Comparison of ENCODE assay signal across 2 cellular contexts in genomic region chr14:77245820-77246219, GRCh38.
TF ChIP-seq lines count a peak whose summit lies in the region.

No MANE protein-coding gene starts in this region.

TF ChIP-seq in HCT116, 20 proteins besides CTCF, POLR2A, EP300 and RAD21 (continued from another document):
- TF ChIP-seq ZBTB33 (IDR thresholded peaks at IDR 0.05; ENCODE audit: extremely low read depth, insufficient replicate concordance, low read length) (no peak), ZNF274 (IDR thresholded peaks at IDR 0.05; ENCODE audit: low read depth, low read length) (no peak), REST (IDR thresholded peaks at IDR 0.05; ENCODE audit: low read depth) (no peak), JUND (IDR thresholded peaks at IDR 0.05) (no peak), SP1 (IDR thresholded peaks at IDR 0.05; ENCODE audit: low read depth) (no peak), SIN3A (IDR thresholded peaks at IDR 0.05; ENCODE audit: low read depth) (no peak), EZH2phosphoT487 (IDR thresholded peaks at IDR 0.05; ENCODE audit: borderline replicate concordance) (no peak), YY1 (IDR thresholded peaks at IDR 0.05; ENCODE audit: extremely low read depth, insufficient replicate concordance, low read depth, low read length) (no peak), ELF1 (IDR thresholded peaks at IDR 0.05; ENCODE audit: borderline replicate concordance, low read depth) (no peak), CEBPB (IDR thresholded peaks at IDR 0.05; ENCODE audit: low read depth) (no peak), TCF7L2 (IDR thresholded peaks at IDR 0.05; ENCODE audit: borderline replicate concordance, extremely low read depth, insufficient read depth, insufficient read length) (no peak), POLR2AphosphoS5 (IDR thresholded peaks at IDR 0.05; ENCODE audit: low read depth, low read length) (no peak), EGR1 (IDR thresholded peaks at IDR 0.05; ENCODE audit: low read depth) (no peak)
- TF ChIP-seq, protein P1, sequence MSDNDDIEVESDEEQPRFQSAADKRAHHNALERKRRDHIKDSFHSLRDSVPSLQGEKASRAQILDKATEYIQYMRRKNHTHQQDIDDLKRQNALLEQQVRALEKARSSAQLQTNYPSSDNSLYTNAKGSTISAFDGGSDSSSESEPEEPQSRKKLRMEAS (IDR thresholded peaks at IDR 0.05), result no peak

TF ChIP-seq in WTC11, 78 proteins besides CTCF, POLR2A, EP300 and RAD21 (continued from another document):
- TF ChIP-seq E2F4 (CRISPR knock-in tag; IDR thresholded peaks at IDR 0.05; ENCODE audit: borderline replicate concordance, low read depth), result no peak
